Comparison of ENCODE assay signal across 9 cellular contexts in genomic region chr12:6067152-6067916, GRCh38. TPM values are rescaled to one million over a fixed set of nuclear protein-coding genes. Genes with fewer than 3 reads are reported as not detected.
DNase-seq lines count a peak whose midpoint lies in the region; ATAC-seq and TF ChIP-seq lines count a peak whose summit lies in the region.
"Had no signal": no experiment of that assay in that cellular context is flagged by ENCODE, and none has a peak within 500 bp of the region (broad histone marks: within the 10 kb centered on the region; RNA-seq: fewer than 3 reads in every experiment).

No MANE protein-coding gene starts in this region.

- H3K9me3 Mint-ChIP-seq in GM23338 = no peaks in the 10 kb centered on the region
- H3K9me3 Mint-ChIP-seq in T-helper 2 cell treated with Interferon-gamma antibody and Interleukin-4, amounts not matched to agents 5 μg/mL and 100 μg/mL, for 36 hours = no peaks in the 10 kb centered on the region

- no peak overlapping the region for H3K27ac Mint-ChIP-seq in GM23338
- H3K27ac Mint-ChIP-seq in T-helper 2 cell treated with Interferon-gamma antibody and Interleukin-4, amounts not matched to agents 5 μg/mL and 100 μg/mL, for 36 hours = no peak overlapping the region

- peak; percentile 79 for DNase-seq in GM23338 (ENCODE audit: low spot score)
- DNase-seq in fibroblast of mammary gland (ENCODE audit: low read depth) = peak; percentile 49
- peak; percentile 90 for DNase-seq in pulmonary artery endothelial cell (ENCODE audit: low read depth, low spot score)
- no peak for DNase-seq in A172 (ENCODE audit: low spot score)
- DNase-seq in NCI-H2029 treated with DMSO at 0.1 percent for 48 hours (lab: John Stamatoyannopoulos, UW) = no peak
- DNase-seq in GM03348 (ENCODE audit: low spot score) = no peak
- no peak for DNase-seq in T-helper 2 cell treated with Interferon-gamma antibody and Interleukin-4, amounts not matched to agents 5 μg/mL and 100 μg/mL, for 36 hours (ENCODE audit: low spot score)

- no peak overlapping the region for H3K4me2 ChIP-seq in GM23338

- peak; percentile 64 to 82 for TF ChIP-seq CTCF in GM23338 (conservative IDR thresholded peaks at IDR 0.05; ENCODE audit: low read depth in 2 of 2)
- peak; percentile 46 for TF ChIP-seq CTCF in fibroblast of mammary gland (conservative IDR thresholded peaks at IDR 0.05; ENCODE audit: control insufficient read depth, insufficient read depth, low read depth, low read length)

- H3K36me3 ChIP-seq in GM23338 (ENCODE audit: insufficient read depth) = no peaks in the 10 kb centered on the region
- H3K36me3 ChIP-seq: Peyer's patch had no signal

- no peaks in the 10 kb centered on the region for H3K9me2 ChIP-seq in GM23338 (ENCODE audit: insufficient read depth)

- H3K4me1 ChIP-seq in GM23338 (ENCODE audit: insufficient read depth) = peaks cover 5% of the 10 kb centered on the region; the same call in 1 of the 2 replicates

- H3K4me3 ChIP-seq in GM23338 (no peak overlapping the region), fibroblast of mammary gland (ENCODE audit: control insufficient read depth, low read depth, low read length) (no peak overlapping the region)
- H3K4me3 ChIP-seq: Peyer's patch had no signal

- no peak overlapping the region for H3K27ac ChIP-seq in GM23338 (ENCODE audit: low read depth)
- H3K27ac ChIP-seq: Peyer's patch had no signal

- no peaks in the 10 kb centered on the region for H3K79me2 ChIP-seq in GM23338 (replicated peaks; ENCODE audit: insufficient read depth)

- H4K20me1 ChIP-seq in GM23338 (replicated peaks; ENCODE audit: insufficient read depth) = no peaks in the 10 kb centered on the region

- H2AFZ ChIP-seq in GM23338 = no peak overlapping the region

- peak; percentile 69 for ATAC-seq in GM23338

- no peaks in the 10 kb centered on the region for H3K27me3 ChIP-seq in GM23338 (ENCODE audit: insufficient read depth)
- H3K27me3 ChIP-seq: Peyer's patch had no signal

- H3K4me1 Mint-ChIP-seq in GM23338 = peaks cover 17% of the 10 kb centered on the region
- peaks cover 16% of the 10 kb centered on the region for H3K4me1 Mint-ChIP-seq in T-helper 2 cell treated with Interferon-gamma antibody and Interleukin-4, amounts not matched to agents 5 μg/mL and 100 μg/mL, for 36 hours (ENCODE audit: low read depth)

- no peaks in the 10 kb centered on the region for H3F3A ChIP-seq in GM23338 (replicated peaks; ENCODE audit: low read depth)

- H3K27me3 Mint-ChIP-seq in GM23338 (ENCODE audit: insufficient read depth, low read depth, poor library complexity) = no peaks in the 10 kb centered on the region
- peaks cover 43% of the 10 kb centered on the region for H3K27me3 Mint-ChIP-seq in T-helper 2 cell treated with Interferon-gamma antibody and Interleukin-4, amounts not matched to agents 5 μg/mL and 100 μg/mL, for 36 hours (ENCODE audit: low read depth)

- no peaks in the 10 kb centered on the region for H3K36me3 Mint-ChIP-seq in GM23338 (ENCODE audit: low read depth)
- no peaks in the 10 kb centered on the region for H3K36me3 Mint-ChIP-seq in T-helper 2 cell treated with Interferon-gamma antibody and Interleukin-4, amounts not matched to agents 5 μg/mL and 100 μg/mL, for 36 hours (ENCODE audit: low read depth)

- H3K4me3 Mint-ChIP-seq in GM23338 = no peak overlapping the region
- H3K4me3 Mint-ChIP-seq in T-helper 2 cell treated with Interferon-gamma antibody and Interleukin-4, amounts not matched to agents 5 μg/mL and 100 μg/mL, for 36 hours = no peak overlapping the region

TF ChIP-seq in GM23338, 12 proteins besides CTCF, POLR2A, EP300 and RAD21 (continues in another document):
- TF ChIP-seq EZH2phosphoT487 (IDR thresholded peaks at IDR 0.05; ENCODE audit: unreplicated experiment) (no peak), CREB1 (CRISPR knock-in tag; IDR thresholded peaks at IDR 0.05; ENCODE audit: low read depth) (no peak), JUNB (IDR thresholded peaks at IDR 0.05; ENCODE audit: unreplicated experiment) (no peak), EZH2 (IDR thresholded peaks at IDR 0.05; ENCODE audit: low read depth, unreplicated experiment) (no peak)

TF ChIP-seq in PFSK-1, 5 proteins besides CTCF, POLR2A, EP300 and RAD21:
- no peak for TF ChIP-seq SIN3A (IDR thresholded peaks at IDR 0.05; ENCODE audit: borderline replicate concordance, insufficient read depth, low read length)
- TF ChIP-seq FOXP2 (optimal IDR thresholded peaks at IDR 0.05; ENCODE audit: borderline replicate concordance, extremely low read depth, extremely low read length, insufficient read depth) = peak; percentile 11

RNA-seq across cellular contexts. Expression of gene VWF, which starts 57.1 kb away (rescaled TPM):
- total RNA-seq in GM23338 (2014; rRNA removed; shearing (Covaris generic)) = 0.31 and 0.56 TPM in 2 replicates
- polyA plus RNA-seq in GM23338 (2016; fragmentation: Nextera tagmentation; extraction: Ambion mirVana) = 0.03 and 0.42 TPM in 2 replicates
- 0.46 TPM for polyA plus RNA-seq in PFSK-1 (2012; ENCODE audit: insufficient read length, low read depth)
- 535 and 577 TPM in 2 replicates for total RNA-seq in pulmonary artery endothelial cell
- 0.31 and 0.36 TPM in 2 replicates for total RNA-seq in A172 (2014; rRNA removed; shearing (Covaris generic))

Comparison
In these comparisons a context has a peak if more than half of its experiments do, and no peak if none do; other contexts are left out.
1. DNase-seq: peak in GM23338 (single experiment), fibroblast of mammary gland (single experiment) and pulmonary artery endothelial cell (single experiment); none in A172 (single experiment), NCI-H2029 treated with DMSO at 0.1 percent for 48 hours (single experiment), GM03348 (single experiment) and T-helper 2 cell treated with Interferon-gamma antibody and Interleukin-4, amounts not matched to agents 5 μg/mL and 100 μg/mL, for 36 hours (single experiment).
2. RNA of gene VWF, which starts 57.1 kb away (total RNA-seq): 535 to 577 TPM in pulmonary artery endothelial cell; 0.31 to 0.56 TPM in GM23338 and 0.31 to 0.36 TPM in A172; every median in the first group is over 100 times any median in the second.